Comparison of ENCODE assay signal across 1 cellular context in the genomic region with DNA sequence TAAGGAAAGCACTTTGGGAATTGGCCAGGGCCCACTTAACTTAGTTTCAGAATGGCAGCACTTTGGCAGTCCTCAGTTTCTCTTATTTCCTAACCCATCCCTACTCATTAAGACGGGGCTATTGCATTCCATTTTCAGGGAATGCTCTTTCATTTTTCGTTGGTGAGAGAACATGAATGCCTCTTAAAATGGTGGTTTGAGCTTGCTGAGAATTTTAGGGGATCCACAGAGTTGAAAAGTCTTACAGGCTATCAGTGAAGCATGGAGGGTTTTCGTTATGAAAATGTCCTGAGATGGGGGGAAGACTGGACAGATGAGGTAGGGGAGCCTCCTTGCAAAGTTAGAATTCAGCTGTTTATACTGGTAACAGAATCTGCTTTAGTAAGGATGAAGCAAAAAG.
TF ChIP-seq lines count a peak whose summit lies in the region.

No MANE protein-coding gene starts in this region.

TF ChIP-seq in HepG2, 621 proteins besides CTCF, POLR2A, EP300 and RAD21 (continued from another document):
- TF ChIP-seq ZNF12 (CRISPR knock-in tag; IDR thresholded peaks at IDR 0.05) (no peak), ATRX (CRISPR knock-in tag; IDR thresholded peaks at IDR 0.05; ENCODE audit: borderline replicate concordance) (no peak), KMT2B (CRISPR knock-in tag; IDR thresholded peaks at IDR 0.05) (no peak), KLF9 (CRISPR knock-in tag; IDR thresholded peaks at IDR 0.05; ENCODE audit: low read depth) (no peak), TGIF2 (CRISPR knock-in tag; IDR thresholded peaks at IDR 0.05) (no peak), YEATS2 (CRISPR knock-in tag; IDR thresholded peaks at IDR 0.05; ENCODE audit: borderline replicate concordance) (no peak), SETDB1 (CRISPR knock-in tag; IDR thresholded peaks at IDR 0.05; ENCODE audit: borderline replicate concordance) (no peak), MXI1 (IDR thresholded peaks at IDR 0.05; ENCODE audit: borderline replicate concordance, low read depth, low read length) (no peak), LCORL (IDR thresholded peaks at IDR 0.05) (no peak), LCORL (CRISPR knock-in tag; IDR thresholded peaks at IDR 0.05) (no peak), ZNF552 (CRISPR knock-in tag; IDR thresholded peaks at IDR 0.05; ENCODE audit: borderline replicate concordance) (no peak), ZNF10 (CRISPR knock-in tag; IDR thresholded peaks at IDR 0.05; ENCODE audit: borderline replicate concordance, low read depth) (no peak)
- TF ChIP-seq, protein P1, sequence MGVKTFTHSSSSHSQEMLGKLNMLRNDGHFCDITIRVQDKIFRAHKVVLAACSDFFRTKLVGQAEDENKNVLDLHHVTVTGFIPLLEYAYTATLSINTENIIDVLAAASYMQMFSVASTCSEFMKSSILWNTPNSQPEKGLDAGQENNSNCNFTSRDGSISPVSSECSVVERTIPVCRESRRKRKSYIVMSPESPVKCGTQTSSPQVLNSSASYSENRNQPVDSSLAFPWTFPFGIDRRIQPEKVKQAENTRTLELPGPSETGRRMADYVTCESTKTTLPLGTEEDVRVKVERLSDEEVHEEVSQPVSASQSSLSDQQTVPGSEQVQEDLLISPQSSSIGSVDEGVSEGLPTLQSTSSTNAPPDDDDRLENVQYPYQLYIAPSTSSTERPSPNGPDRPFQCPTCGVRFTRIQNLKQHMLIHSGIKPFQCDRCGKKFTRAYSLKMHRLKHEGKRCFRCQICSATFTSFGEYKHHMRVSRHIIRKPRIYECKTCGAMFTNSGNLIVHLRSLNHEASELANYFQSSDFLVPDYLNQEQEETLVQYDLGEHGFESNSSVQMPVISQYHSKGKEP (CRISPR knock-in tag; IDR thresholded peaks at IDR 0.05): no peak
- TF ChIP-seq, protein P2, sequence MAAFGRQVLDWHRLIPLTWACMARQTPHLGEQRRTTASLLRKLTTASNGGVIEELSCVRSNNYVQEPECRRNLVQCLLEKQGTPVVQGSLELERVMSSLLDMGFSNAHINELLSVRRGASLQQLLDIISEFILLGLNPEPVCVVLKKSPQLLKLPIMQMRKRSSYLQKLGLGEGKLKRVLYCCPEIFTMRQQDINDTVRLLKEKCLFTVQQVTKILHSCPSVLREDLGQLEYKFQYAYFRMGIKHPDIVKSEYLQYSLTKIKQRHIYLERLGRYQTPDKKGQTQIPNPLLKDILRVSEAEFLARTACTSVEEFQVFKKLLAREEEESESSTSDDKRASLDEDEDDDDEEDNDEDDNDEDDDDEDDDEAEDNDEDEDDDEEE (CRISPR knock-in tag; IDR thresholded peaks at IDR 0.05): no peak
- TF ChIP-seq, protein P3, sequence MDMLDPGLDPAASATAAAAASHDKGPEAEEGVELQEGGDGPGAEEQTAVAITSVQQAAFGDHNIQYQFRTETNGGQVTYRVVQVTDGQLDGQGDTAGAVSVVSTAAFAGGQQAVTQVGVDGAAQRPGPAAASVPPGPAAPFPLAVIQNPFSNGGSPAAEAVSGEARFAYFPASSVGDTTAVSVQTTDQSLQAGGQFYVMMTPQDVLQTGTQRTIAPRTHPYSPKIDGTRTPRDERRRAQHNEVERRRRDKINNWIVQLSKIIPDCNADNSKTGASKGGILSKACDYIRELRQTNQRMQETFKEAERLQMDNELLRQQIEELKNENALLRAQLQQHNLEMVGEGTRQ (IDR thresholded peaks at IDR 0.05; ENCODE audit: low read depth, low read length): no peak
- TF ChIP-seq, protein P3 (CRISPR knock-in tag; IDR thresholded peaks at IDR 0.05; ENCODE audit: borderline replicate concordance): no peak
- TF ChIP-seq, protein P4, sequence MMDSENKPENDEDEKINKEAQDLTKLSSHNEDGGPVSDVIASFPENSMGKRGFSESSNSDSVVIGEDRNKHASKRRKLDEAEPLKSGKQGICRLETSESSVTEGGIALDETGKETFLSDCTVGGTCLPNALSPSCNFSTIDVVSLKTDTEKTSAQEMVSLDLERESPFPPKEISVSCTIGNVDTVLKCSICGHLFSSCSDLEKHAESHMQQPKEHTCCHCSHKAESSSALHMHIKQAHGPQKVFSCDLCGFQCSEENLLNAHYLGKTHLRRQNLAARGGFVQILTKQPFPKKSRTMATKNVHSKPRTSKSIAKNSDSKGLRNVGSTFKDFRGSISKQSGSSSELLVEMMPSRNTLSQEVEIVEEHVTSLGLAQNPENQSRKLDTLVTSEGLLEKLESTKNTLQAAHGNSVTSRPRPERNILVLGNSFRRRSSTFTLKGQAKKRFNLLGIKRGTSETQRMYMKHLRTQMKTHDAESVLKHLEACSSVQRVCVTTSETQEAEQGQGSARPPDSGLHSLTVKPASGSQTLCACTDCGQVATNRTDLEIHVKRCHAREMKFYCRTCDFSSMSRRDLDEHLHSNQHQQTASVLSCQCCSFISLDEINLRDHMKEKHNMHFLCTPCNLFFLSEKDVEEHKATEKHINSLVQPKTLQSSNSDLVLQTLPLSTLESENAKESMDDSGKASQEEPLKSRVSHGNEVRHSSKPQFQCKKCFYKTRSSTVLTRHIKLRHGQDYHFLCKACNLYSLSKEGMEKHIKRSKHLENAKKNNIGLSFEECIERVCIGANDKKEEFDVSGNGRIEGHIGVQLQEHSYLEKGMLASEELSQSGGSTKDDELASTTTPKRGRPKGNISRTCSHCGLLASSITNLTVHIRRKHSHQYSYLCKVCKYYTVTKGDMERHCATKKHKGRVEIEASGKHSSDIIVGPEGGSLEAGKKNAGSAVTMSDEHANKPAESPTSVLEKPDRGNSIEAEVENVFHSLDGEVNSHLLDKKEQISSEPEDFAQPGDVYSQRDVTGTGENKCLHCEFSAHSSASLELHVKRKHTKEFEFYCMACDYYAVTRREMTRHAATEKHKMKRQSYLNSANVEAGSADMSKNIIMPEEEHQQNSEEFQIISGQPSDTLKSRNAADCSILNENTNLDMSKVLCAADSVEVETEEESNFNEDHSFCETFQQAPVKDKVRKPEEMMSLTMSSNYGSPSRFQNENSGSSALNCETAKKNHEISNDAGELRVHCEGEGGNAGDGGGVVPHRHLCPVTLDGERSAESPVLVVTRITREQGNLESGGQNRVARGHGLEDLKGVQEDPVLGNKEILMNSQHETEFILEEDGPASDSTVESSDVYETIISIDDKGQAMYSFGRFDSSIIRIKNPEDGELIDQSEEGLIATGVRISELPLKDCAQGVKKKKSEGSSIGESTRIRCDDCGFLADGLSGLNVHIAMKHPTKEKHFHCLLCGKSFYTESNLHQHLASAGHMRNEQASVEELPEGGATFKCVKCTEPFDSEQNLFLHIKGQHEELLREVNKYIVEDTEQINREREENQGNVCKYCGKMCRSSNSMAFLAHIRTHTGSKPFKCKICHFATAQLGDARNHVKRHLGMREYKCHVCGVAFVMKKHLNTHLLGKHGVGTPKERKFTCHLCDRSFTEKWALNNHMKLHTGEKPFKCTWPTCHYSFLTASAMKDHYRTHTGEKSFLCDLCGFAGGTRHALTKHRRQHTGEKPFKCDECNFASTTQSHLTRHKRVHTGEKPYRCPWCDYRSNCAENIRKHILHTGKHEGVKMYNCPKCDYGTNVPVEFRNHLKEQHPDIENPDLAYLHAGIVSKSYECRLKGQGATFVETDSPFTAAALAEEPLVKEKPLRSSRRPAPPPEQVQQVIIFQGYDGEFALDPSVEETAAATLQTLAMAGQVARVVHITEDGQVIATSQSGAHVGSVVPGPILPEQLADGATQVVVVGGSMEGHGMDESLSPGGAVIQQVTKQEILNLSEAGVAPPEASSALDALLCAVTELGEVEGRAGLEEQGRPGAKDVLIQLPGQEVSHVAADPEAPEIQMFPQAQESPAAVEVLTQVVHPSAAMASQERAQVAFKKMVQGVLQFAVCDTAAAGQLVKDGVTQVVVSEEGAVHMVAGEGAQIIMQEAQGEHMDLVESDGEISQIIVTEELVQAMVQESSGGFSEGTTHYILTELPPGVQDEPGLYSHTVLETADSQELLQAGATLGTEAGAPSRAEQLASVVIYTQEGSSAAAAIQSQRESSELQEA (CRISPR knock-in tag; IDR thresholded peaks at IDR 0.05; ENCODE audit: not compliant biosample characterization): no peak
- TF ChIP-seq, protein P5, sequence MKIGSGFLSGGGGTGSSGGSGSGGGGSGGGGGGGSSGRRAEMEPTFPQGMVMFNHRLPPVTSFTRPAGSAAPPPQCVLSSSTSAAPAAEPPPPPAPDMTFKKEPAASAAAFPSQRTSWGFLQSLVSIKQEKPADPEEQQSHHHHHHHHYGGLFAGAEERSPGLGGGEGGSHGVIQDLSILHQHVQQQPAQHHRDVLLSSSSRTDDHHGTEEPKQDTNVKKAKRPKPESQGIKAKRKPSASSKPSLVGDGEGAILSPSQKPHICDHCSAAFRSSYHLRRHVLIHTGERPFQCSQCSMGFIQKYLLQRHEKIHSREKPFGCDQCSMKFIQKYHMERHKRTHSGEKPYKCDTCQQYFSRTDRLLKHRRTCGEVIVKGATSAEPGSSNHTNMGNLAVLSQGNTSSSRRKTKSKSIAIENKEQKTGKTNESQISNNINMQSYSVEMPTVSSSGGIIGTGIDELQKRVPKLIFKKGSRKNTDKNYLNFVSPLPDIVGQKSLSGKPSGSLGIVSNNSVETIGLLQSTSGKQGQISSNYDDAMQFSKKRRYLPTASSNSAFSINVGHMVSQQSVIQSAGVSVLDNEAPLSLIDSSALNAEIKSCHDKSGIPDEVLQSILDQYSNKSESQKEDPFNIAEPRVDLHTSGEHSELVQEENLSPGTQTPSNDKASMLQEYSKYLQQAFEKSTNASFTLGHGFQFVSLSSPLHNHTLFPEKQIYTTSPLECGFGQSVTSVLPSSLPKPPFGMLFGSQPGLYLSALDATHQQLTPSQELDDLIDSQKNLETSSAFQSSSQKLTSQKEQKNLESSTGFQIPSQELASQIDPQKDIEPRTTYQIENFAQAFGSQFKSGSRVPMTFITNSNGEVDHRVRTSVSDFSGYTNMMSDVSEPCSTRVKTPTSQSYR (CRISPR knock-in tag; IDR thresholded peaks at IDR 0.05; ENCODE audit: borderline replicate concordance): no peak
